In the genomic region with DNA sequence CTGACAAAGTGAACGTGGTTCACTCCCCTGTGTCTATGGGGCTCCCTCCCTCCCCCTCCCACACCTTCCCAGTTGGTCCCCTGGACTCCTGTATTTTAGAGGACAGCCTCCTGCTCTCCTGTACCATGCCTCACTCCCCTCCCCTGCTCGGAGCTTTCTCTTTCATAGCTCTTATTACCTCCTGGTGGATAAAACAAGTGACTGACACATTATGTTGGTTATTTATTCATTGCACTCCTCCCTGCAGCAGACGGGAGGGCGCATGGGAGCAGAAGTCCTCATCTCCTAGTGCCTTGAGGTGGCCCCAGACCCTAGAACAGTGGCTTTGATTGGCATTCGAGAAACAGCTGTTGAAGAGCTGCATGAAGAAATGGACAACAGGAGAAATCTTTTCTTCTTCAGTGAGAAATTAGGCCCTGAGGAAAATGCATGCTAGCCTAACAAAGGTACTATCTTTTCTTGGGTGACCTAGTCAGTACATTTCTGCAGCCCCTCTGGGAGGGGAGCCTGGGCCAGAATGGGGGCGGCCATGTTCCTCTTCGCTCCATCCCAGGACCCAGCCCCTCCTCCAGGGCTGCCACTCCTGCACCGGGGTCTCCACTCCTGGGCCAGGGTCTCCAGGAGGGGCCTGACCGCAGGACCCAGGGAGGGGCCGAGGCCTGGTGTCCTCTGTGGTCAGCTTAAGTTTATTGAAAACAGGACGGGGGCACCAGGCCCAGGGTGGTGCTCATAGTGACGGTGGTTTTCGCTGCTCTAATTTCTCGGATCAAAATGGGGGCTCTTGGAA, we compare ENCODE assay signal across 1 cellular context.
TF ChIP-seq lines count a peak whose summit lies in the region.

No MANE protein-coding gene starts in this region.

TF ChIP-seq in K562, 482 proteins besides CTCF, POLR2A, EP300 and RAD21:
- TF ChIP-seq, protein P1, sequence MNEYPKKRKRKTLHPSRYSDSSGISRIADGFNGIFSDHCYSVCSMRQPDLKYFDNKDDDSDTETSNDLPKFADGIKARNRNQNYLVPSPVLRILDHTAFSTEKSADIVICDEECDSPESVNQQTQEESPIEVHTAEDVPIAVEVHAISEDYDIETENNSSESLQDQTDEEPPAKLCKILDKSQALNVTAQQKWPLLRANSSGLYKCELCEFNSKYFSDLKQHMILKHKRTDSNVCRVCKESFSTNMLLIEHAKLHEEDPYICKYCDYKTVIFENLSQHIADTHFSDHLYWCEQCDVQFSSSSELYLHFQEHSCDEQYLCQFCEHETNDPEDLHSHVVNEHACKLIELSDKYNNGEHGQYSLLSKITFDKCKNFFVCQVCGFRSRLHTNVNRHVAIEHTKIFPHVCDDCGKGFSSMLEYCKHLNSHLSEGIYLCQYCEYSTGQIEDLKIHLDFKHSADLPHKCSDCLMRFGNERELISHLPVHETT (CRISPR knock-in tag; conservative IDR thresholded peaks at IDR 0.05 in 1 of 2, IDR thresholded peaks at IDR 0.05 in 1 of 2): no peak
- TF ChIP-seq, protein P2, sequence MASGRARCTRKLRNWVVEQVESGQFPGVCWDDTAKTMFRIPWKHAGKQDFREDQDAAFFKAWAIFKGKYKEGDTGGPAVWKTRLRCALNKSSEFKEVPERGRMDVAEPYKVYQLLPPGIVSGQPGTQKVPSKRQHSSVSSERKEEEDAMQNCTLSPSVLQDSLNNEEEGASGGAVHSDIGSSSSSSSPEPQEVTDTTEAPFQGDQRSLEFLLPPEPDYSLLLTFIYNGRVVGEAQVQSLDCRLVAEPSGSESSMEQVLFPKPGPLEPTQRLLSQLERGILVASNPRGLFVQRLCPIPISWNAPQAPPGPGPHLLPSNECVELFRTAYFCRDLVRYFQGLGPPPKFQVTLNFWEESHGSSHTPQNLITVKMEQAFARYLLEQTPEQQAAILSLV (tag; IDR thresholded peaks at IDR 0.05): no peak
- TF ChIP-seq, protein P3, sequence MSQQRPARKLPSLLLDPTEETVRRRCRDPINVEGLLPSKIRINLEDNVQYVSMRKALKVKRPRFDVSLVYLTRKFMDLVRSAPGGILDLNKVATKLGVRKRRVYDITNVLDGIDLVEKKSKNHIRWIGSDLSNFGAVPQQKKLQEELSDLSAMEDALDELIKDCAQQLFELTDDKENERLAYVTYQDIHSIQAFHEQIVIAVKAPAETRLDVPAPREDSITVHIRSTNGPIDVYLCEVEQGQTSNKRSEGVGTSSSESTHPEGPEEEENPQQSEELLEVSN (IDR thresholded peaks at IDR 0.05; ENCODE audit: borderline replicate concordance in 1 of 2, extremely low read depth in 1 of 2, insufficient read depth in 1 of 2, insufficient read length in 1 of 2, low read depth in 1 of 2, low read length in 1 of 2, poor library complexity in 1 of 2, severe bottlenecking in 1 of 2): no peak
- TF ChIP-seq KLF16 (IDR thresholded peaks at IDR 0.05) (no peak), ZNF133 (CRISPR knock-in tag; IDR thresholded peaks at IDR 0.05) (no peak), ZNF668 (CRISPR knock-in tag; IDR thresholded peaks at IDR 0.05) (no peak), SRSF1 (IDR thresholded peaks at IDR 0.05; ENCODE audit: low read depth, low read length) (no peak), MTF1 (CRISPR knock-in tag; IDR thresholded peaks at IDR 0.05; ENCODE audit: borderline replicate concordance) (no peak), CHD1 (IDR thresholded peaks at IDR 0.05; ENCODE audit: low read length) (no peak), CSDE1 (IDR thresholded peaks at IDR 0.05) (no peak), E2F3 (CRISPR knock-in tag; IDR thresholded peaks at IDR 0.05) (no peak)
- TF ChIP-seq, protein P4, sequence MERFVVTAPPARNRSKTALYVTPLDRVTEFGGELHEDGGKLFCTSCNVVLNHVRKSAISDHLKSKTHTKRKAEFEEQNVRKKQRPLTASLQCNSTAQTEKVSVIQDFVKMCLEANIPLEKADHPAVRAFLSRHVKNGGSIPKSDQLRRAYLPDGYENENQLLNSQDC (CRISPR knock-in tag; IDR thresholded peaks at IDR 0.05): no peak
- TF ChIP-seq, protein P5, sequence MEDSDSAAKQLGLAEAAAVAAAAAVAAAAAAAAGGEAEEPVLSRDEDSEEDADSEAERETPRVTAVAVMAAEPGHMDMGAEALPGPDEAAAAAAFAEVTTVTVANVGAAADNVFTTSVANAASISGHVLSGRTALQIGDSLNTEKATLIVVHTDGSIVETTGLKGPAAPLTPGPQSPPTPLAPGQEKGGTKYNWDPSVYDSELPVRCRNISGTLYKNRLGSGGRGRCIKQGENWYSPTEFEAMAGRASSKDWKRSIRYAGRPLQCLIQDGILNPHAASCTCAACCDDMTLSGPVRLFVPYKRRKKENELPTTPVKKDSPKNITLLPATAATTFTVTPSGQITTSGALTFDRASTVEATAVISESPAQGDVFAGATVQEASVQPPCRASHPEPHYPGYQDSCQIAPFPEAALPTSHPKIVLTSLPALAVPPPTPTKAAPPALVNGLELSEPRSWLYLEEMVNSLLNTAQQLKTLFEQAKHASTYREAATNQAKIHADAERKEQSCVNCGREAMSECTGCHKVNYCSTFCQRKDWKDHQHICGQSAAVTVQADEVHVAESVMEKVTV (CRISPR knock-in tag; IDR thresholded peaks at IDR 0.05): no peak
- TF ChIP-seq, protein P6, sequence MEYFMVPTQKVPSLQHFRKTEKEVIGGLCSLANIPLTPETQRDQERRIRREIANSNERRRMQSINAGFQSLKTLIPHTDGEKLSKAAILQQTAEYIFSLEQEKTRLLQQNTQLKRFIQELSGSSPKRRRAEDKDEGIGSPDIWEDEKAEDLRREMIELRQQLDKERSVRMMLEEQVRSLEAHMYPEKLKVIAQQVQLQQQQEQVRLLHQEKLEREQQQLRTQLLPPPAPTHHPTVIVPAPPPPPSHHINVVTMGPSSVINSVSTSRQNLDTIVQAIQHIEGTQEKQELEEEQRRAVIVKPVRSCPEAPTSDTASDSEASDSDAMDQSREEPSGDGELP (CRISPR knock-in tag; IDR thresholded peaks at IDR 0.05; ENCODE audit: borderline replicate concordance): no peak
